14 cellular contexts compared by ENCODE assay signal in the genomic region with DNA sequence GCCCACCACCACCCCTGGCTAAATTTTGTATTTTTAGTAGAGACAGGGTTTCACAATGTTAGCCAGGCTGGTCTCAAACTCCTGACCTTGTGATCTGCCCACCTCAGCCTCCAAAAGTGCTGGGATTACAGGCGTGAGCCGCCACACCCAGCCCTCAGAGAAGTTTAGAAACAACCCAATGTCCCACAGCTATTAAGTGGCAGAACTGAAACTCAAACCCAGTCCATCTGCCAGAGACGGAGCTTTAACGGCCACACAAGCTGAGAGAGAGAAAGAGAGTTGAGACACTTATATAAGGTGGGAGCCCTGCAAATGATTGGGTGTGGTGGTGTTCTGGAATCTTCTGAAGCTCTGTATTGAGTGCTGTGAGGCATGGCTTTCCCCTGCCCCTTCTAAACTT. TPM values are rescaled to one million over a fixed set of nuclear protein-coding genes. Genes with fewer than 3 reads are reported as not detected.
DNase-seq lines count a peak whose midpoint lies in the region; ATAC-seq and TF ChIP-seq lines count a peak whose summit lies in the region.
"Not testable (repeated sequence)": the region's sequence is repeated elsewhere in the genome, so short reads cannot be mapped to it uniquely, and the experiment has no call there.
"Had no signal": no experiment of that assay in that cellular context is flagged by ENCODE, and none has a peak within 500 bp of the region (broad histone marks: within the 10 kb centered on the region; RNA-seq: fewer than 3 reads in every experiment).

No MANE protein-coding gene starts in this region.

- H3K4me2 ChIP-seq in BLaER1 treated with 17β-estradiol and CSF1 and Interleukin-3, amounts not matched to agents 10 nM and 100 nM, result peak overlapping the region; percentile 51 to 86 (median 74)

- peaks cover 0 to 11% (median 0%) of the 10 kb centered on the region in 11 experiments; a peak in 4 of 22 replicates for H3K36me3 ChIP-seq in BLaER1 treated with 17β-estradiol and CSF1 and Interleukin-3, amounts not matched to agents 10 nM and 100 nM
- H3K36me3 ChIP-seq in RWPE2 (ENCODE audit: low read depth); heart left ventricle; right atrium auricular region; tibial artery; aorta (ENCODE audit: control insufficient read depth in 1 of 2, insufficient read depth in 2 of 2, low read length in 1 of 2): not testable (repeated sequence)

- WGBS in heart left ventricle, 4 donors, result 78 to 95% (median 91%) methylated on average over 3 to 4 of the region's 4 CpGs
- WGBS in aorta, 2 donors, result 91 to 98% methylated on average over 4 of the region's 4 CpGs

- DNase-seq in MV-4-11 (lab: John Stamatoyannopoulos, UW) (peak; percentile 58), RWPE2 (ENCODE audit: low spot score) (peak; percentile 7)
- not testable (repeated sequence) for DNase-seq in coronary artery (ENCODE audit: low spot score); heart left ventricle; right atrium auricular region (ENCODE audit: low spot score); tibial artery; aorta

- ATAC-seq in RWPE2 (ENCODE audit: low read depth); heart left ventricle; aorta (ENCODE audit: low FRiP score): not testable (repeated sequence)

- not testable (repeated sequence) for H4K20me1 ChIP-seq in BLaER1 treated with 17β-estradiol and CSF1 and Interleukin-3, amounts not matched to agents 10 nM and 100 nM

- intact Hi-C loops in heart left ventricle (cut with DNase I); tibial artery (cut with DNase I; ENCODE audit: low total_unique reads); aorta (cut with DNase I): not testable (repeated sequence)

- TF ChIP-seq POLR2A in heart left ventricle (IDR thresholded peaks at IDR 0.05), result not testable (repeated sequence)

- peak overlapping the region; percentile 19 to 52 (median 39); a peak in 17 of 22 replicates for H3K27ac ChIP-seq in BLaER1 treated with 17β-estradiol and CSF1 and Interleukin-3, amounts not matched to agents 10 nM and 100 nM
- not testable (repeated sequence) for H3K27ac ChIP-seq in RWPE2 (ENCODE audit: poor library complexity, severe bottlenecking)
- H3K27ac ChIP-seq in coronary artery, result peak overlapping the region; percentile 68 to 72
- peak overlapping the region in 11 of 12 donors; percentile 39 to 89 (median 75) for H3K27ac ChIP-seq in heart left ventricle
- H3K27ac ChIP-seq in right atrium auricular region, result peak overlapping the region; percentile 83 to 96
- H3K27ac ChIP-seq in tibial artery, result peak overlapping the region; percentile 61 to 81
- H3K27ac ChIP-seq in aorta (ENCODE audit: low read depth in 1 of 2, low read length in 2 of 2), result peak overlapping the region; percentile 45 to 98

- peaks cover 22 to 72% (median 54%) of the 10 kb centered on the region in 10 experiments for H3K4me1 ChIP-seq in BLaER1 treated with 17β-estradiol and CSF1 and Interleukin-3, amounts not matched to agents 10 nM and 100 nM
- H3K4me1 ChIP-seq in RWPE2 (ENCODE audit: insufficient read depth, poor library complexity, severe bottlenecking); aorta (ENCODE audit: control insufficient read depth in 1 of 2, insufficient read depth in 2 of 2, low read length in 2 of 2): not testable (repeated sequence)
- H3K4me1 ChIP-seq in heart left ventricle, result peaks cover 0 to 33% (median 5%) of the 10 kb centered on the region in 12 donors
- H3K4me1 ChIP-seq in right atrium auricular region, result peaks cover 0 to 29% of the 10 kb centered on the region in 2 donors
- peaks cover 0 to 66% (median 16%) of the 10 kb centered on the region in 4 donors for H3K4me1 ChIP-seq in tibial artery

- peaks cover 0 to 53% (median 29%) of the 10 kb centered on the region in 11 experiments; a peak in 15 of 22 replicates for H3K9me3 ChIP-seq in BLaER1 treated with 17β-estradiol and CSF1 and Interleukin-3, amounts not matched to agents 10 nM and 100 nM (replicated peaks in 1 of 11)
- H3K9me3 ChIP-seq in RWPE2 (ENCODE audit: severe bottlenecking); heart left ventricle; right atrium auricular region; tibial artery; aorta (ENCODE audit: control insufficient read depth, low read length): not testable (repeated sequence)

- H3K27me3 ChIP-seq in BLaER1 treated with 17β-estradiol and CSF1 and Interleukin-3, amounts not matched to agents 10 nM and 100 nM; RWPE2 (ENCODE audit: insufficient read depth, poor library complexity, severe bottlenecking); heart left ventricle; right atrium auricular region; tibial artery; aorta (ENCODE audit: control insufficient read depth in 1 of 2, insufficient read depth in 2 of 2, low read length in 1 of 2): not testable (repeated sequence)

- TF ChIP-seq CTCF in RWPE2 (IDR thresholded peaks at IDR 0.05; ENCODE audit: poor library complexity, severe bottlenecking); coronary artery (IDR thresholded peaks at IDR 0.05); heart left ventricle (IDR thresholded peaks at IDR 0.05); right atrium auricular region (IDR thresholded peaks at IDR 0.05); tibial artery (IDR thresholded peaks at IDR 0.05): not testable (repeated sequence)

- not testable (repeated sequence) for H3K9ac ChIP-seq in BLaER1 treated with 17β-estradiol and CSF1 and Interleukin-3, amounts not matched to agents 10 nM and 100 nM

- H3K4me3 ChIP-seq in BLaER1 treated with 17β-estradiol and CSF1 and Interleukin-3, amounts not matched to agents 10 nM and 100 nM, result peak overlapping the region in 1 of 10 experiments; percentile 19; a peak in 2 of 20 replicates
- not testable (repeated sequence) for H3K4me3 ChIP-seq in RWPE2 (ENCODE audit: severe bottlenecking); coronary artery; heart left ventricle; right atrium auricular region; tibial artery; aorta (ENCODE audit: low read length in 2 of 2)

RNA-seq across cellular contexts. Expression of a gene that starts 43.8 kb away (rescaled TPM):
- 1 to 10 TPM in 1 of 9 donors, under 1 TPM in 6, not detected in 2; 0.12 to 1.2 (median 0.39) TPM for total RNA-seq in heart left ventricle
- under 1 TPM; 0.01 to 0.30 TPM for polyA plus RNA-seq in heart left ventricle
- under 1 TPM; 0.31 to 0.33 TPM for total RNA-seq in right atrium auricular region
- total RNA-seq in aorta, result 1 to 10 TPM in 1 of 2 donors, under 1 TPM in 1; 0.52 to 1.4 TPM
- under 1 TPM; 0.25 to 0.26 TPM for polyA plus RNA-seq in aorta
- total RNA-seq: GM12878, GM23338 had no signal
- polyA plus RNA-seq: CD14-positive monocyte; CD8-positive, alpha-beta memory T cell had no signal

RNA-seq across cellular contexts. Expression of a gene that starts 48.7 kb away (rescaled TPM):
- not detected for total RNA-seq in heart left ventricle
- polyA plus RNA-seq in heart left ventricle, result not detected
- not detected for total RNA-seq in right atrium auricular region
- total RNA-seq in aorta, result not detected
- under 1 TPM in 1 of 2 donors, not detected in 1; 0.13 TPM for polyA plus RNA-seq in aorta
- total RNA-seq: CD4-positive, alpha-beta T cell; CD8-positive, alpha-beta memory T cell; GM12878; GM23338; HFFc6 had no signal
- polyA plus RNA-seq: CD14-positive monocyte; CD8-positive, alpha-beta memory T cell; GM12878; GM23338 had no signal
